In the genomic region with DNA sequence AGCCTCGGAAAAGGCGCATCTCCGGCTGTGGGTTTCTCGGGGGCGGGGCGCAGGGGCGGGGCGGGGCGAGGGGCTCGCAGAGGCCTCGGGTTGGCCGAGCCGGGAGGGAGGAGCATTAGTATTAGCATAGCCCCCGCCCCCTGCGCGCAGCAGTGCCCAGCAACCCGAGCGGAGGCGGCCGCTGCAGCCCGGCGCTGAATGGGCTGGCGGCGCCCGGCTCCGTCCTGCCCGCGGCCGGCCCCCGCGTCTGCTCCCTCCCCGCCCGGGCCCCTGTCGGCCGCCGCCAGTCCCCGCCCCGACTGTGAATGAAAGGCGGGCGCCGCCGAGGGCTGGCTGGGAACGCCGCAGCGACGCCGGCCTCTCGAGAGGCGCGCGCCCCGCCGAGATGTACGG, we compare ENCODE assay signal across 8 cellular contexts. TPM values are rescaled to one million over a fixed set of nuclear protein-coding genes. Genes with fewer than 3 reads are reported as not detected.
A peak's percentile ranks its signal among the peaks of the same experiment; 100 is the strongest.
DNase-seq lines count a peak whose midpoint lies in the region; ATAC-seq, FAIRE-seq and TF ChIP-seq lines count a peak whose summit lies in the region.

A gene with protein sequence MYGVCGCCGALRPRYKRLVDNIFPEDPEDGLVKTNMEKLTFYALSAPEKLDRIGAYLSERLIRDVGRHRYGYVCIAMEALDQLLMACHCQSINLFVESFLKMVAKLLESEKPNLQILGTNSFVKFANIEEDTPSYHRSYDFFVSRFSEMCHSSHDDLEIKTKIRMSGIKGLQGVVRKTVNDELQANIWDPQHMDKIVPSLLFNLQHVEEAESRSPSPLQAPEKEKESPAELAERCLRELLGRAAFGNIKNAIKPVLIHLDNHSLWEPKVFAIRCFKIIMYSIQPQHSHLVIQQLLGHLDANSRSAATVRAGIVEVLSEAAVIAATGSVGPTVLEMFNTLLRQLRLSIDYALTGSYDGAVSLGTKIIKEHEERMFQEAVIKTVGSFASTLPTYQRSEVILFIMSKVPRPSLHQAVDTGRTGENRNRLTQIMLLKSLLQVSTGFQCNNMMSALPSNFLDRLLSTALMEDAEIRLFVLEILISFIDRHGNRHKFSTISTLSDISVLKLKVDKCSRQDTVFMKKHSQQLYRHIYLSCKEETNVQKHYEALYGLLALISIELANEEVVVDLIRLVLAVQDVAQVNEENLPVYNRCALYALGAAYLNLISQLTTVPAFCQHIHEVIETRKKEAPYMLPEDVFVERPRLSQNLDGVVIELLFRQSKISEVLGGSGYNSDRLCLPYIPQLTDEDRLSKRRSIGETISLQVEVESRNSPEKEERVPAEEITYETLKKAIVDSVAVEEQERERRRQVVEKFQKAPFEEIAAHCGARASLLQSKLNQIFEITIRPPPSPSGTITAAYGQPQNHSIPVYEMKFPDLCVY (plus strand): TSS at position 149 of the 393 bp plus-strand sequence. CDS start 237 bp downstream, at position 386.

- no peaks in the 10 kb centered on the region for H3K9me3 Mint-ChIP-seq in T-cell

- no peak for TF ChIP-seq EP300 in transverse colon (IDR thresholded peaks at IDR 0.05; ENCODE audit: low read depth)

- intact Hi-C loops in heart left ventricle (cut with DNase I), result loop anchor here (1.0 to 10.0 kb wide), 12 partner anchors 35 to 87 kb away; a partner anchor contains a TSS
- intact Hi-C loops in transverse colon (cut with DNase I; ENCODE audit: low total_unique reads), result loop anchor here (5.0 kb wide), 1 partner anchor 55 kb away; no protein-coding TSS in a partner anchor

- H3K36me3 Mint-ChIP-seq in T-cell, result no peaks in the 10 kb centered on the region

- H3K27ac ChIP-seq in heart left ventricle (peak within 1 kb of the TSS; percentile 71 to 92 (median 88)), transverse colon (peak within 1 kb of the TSS; percentile 74 to 87 (median 86))

- peak within 1 kb of the TSS; percentile 81 to 83 (median 82) for H3K4me3 Mint-ChIP-seq in T-cell

- POLR2A ChIA-PET in T-cell (lab: Charles Lee), result interaction anchor here in 1 of 2 donors (0.6 kb wide), 2 partner anchors 108 to 198 kb away, joined by 3 to 4 read pairs; no protein-coding TSS in a partner anchor

- peak; percentile 84 for FAIRE-seq in GM12891 (lab: Jason Lieb, UNC)

- CTCF ChIA-PET in T-cell (lab: Charles Lee), result interaction anchor here (0.6 to 1.6 kb wide), 4 partner anchors 66 to 921 kb away, joined by 3 to 10 read pairs (median 4); no protein-coding TSS in a partner anchor

- 0% methylated on average over 2 to 54 of the region's 54 CpGs; no CpG with 5 or more reads in 1 of the 4 donors for WGBS in heart left ventricle, 4 donors
- 1% methylated on average over 16 of the region's 54 CpGs; no CpG with 5 or more reads in 1 of the 2 donors for WGBS in transverse colon (ENCODE audit: low coverage in 1 of 2), 2 donors

- DNase-seq in GM12891 (ENCODE audit: insufficient read length, low spot score) (peak; percentile 96), NCI-H1436 treated with DMSO at 0.1 percent for 48 hours (lab: John Stamatoyannopoulos, UW) (peak; percentile 45), T-cell (peak; percentile 70 to 90 (median 85)), amniotic epithelial cell (ENCODE audit: low read depth) (peak; percentile 88), heart left ventricle (peak; percentile 96 to 98 (median 97)), pons (ENCODE audit: low spot score) (peak; percentile 93), transverse colon (peak; percentile 96)

- peaks cover 0 to 13% (median 0%) of the 10 kb centered on the region in 9 donors for H3K27me3 ChIP-seq in heart left ventricle
- H3K27me3 ChIP-seq in transverse colon, result peaks cover 10% of the 10 kb centered on the region

- in situ Hi-C loops in transverse colon (cut with MboI; ENCODE audit: low pct_ligation_motif_present in 1 of 4, low pct_unique_long_range_greater_than_20kb in 1 of 4, low sequenced_read_pairs in 3 of 4), result no loop called here

- H3K36me3 ChIP-seq in heart left ventricle, result no peaks in the 10 kb centered on the region
- no peaks in the 10 kb centered on the region for H3K36me3 ChIP-seq in transverse colon

- TF ChIP-seq POLR2A in GM12891 (IDR thresholded peaks at IDR 0.05; ENCODE audit: low read depth, low read length) (no peak), heart left ventricle (IDR thresholded peaks at IDR 0.05) (peak in 1 of 2 donors; percentile 67), transverse colon (IDR thresholded peaks at IDR 0.05) (no peak)

- H3K27ac Mint-ChIP-seq in T-cell, result no peak within 1 kb of the TSS

- no peaks in the 10 kb centered on the region for H3K9me3 ChIP-seq in heart left ventricle
- no peaks in the 10 kb centered on the region for H3K9me3 ChIP-seq in transverse colon

- peaks cover 0 to 26% (median 17%) of the 10 kb centered on the region in 12 donors for H3K4me1 ChIP-seq in heart left ventricle
- H3K4me1 ChIP-seq in transverse colon, result peaks cover 6 to 22% (median 17%) of the 10 kb centered on the region in 4 donors

- H3K27me3 Mint-ChIP-seq in T-cell, result peaks cover 33 to 39% of the 10 kb centered on the region in 2 donors

- H3K4me1 Mint-ChIP-seq in T-cell, result peaks cover 19 to 24% (median 23%) of the 10 kb centered on the region in 3 donors

- peak in 4 of 12 donors; percentile 2 to 12 (median 10) for TF ChIP-seq CTCF in heart left ventricle (IDR thresholded peaks at IDR 0.05)
- TF ChIP-seq CTCF in transverse colon (IDR thresholded peaks at IDR 0.05), result no peak

- H3K4me3 ChIP-seq in heart left ventricle (peak within 1 kb of the TSS; percentile 56 to 97 (median 84)), transverse colon (peak within 1 kb of the TSS; percentile 30 to 69 (median 65))

- peak; percentile 97 for ATAC-seq in HG02798 (IDR thresholded peaks at IDR 0.05; ENCODE audit: poor library complexity, unreplicated experiment)
- peak; percentile 95 to 97 (median 96) for ATAC-seq in T-cell (replicated peaks in 1 of 4)
- peak; percentile 97 to 99 (median 98) for ATAC-seq in heart left ventricle

TF ChIP-seq in GM12891, 5 proteins besides CTCF, POLR2A, EP300 and RAD21:
- TF ChIP-seq PAX5 (IDR thresholded peaks at IDR 0.05; ENCODE audit: insufficient read depth, low read length, severe bottlenecking) (no peak), POLR2AphosphoS5 (IDR thresholded peaks at IDR 0.05; ENCODE audit: low read depth, low read length) (no peak), POU2F2 (IDR thresholded peaks at IDR 0.05; ENCODE audit: low read depth, low read length) (no peak), SPI1 (IDR thresholded peaks at IDR 0.05; ENCODE audit: low read depth, low read length) (no peak), TAF1 (IDR thresholded peaks at IDR 0.05; ENCODE audit: low read depth, low read length) (no peak)

RNA-seq across cellular contexts. Expression of the gene that starts here (rescaled TPM):
- 4.2 TPM for polyA plus RNA-seq in GM12891 (2012; ENCODE audit: low read depth, missing spikeins)
- total RNA-seq in T-cell (under 1 TPM in 3 of 5 donors, not detected in 2; 0.09 to 0.10 (median 0.09) TPM), heart left ventricle (10 to 100 TPM in 1 of 9 donors, 1 to 10 TPM in 8; 4.3 to 13.8 (median 6.3) TPM), transverse colon (1 to 10 TPM in 2 of 4 donors, under 1 TPM in 2; under 0.01 to 1.4 (median 0.70) TPM)
- polyA plus RNA-seq in heart left ventricle, result 1 to 10 TPM; 1.7 to 1.8 TPM

Comparison
In these comparisons a context has a peak if more than half of its experiments do, and no peak if none do; other contexts are left out.
1. Peak in every context shown above with its lines: DNase-seq, ATAC-seq, H3K4me3 ChIP-seq and H3K27ac ChIP-seq.
2. Peak in DNase-seq and ATAC-seq in T-cell; RNA of the gene not detected or under 1 TPM.
3. DNase-seq: peak in every context shown above with its lines; median percentile 97 in heart left ventricle; 96 in GM12891; 96 in transverse colon; 93 in pons; 88 in amniotic epithelial cell; 85 in T-cell; 45 in NCI-H1436 treated with DMSO at 0.1 percent for 48 hours.